8 cellular contexts compared by ENCODE assay signal in genomic region chr2:84958135-84959044, GRCh38. TPM values are rescaled to one million over a fixed set of nuclear protein-coding genes. Genes with fewer than 3 reads are reported as not detected.
DNase-seq lines count a peak whose midpoint lies in the region; ATAC-seq and TF ChIP-seq lines count a peak whose summit lies in the region.
"Had no signal": no experiment of that assay in that cellular context is flagged by ENCODE, and none has a peak within 500 bp of the region (broad histone marks: within the 10 kb centered on the region; RNA-seq: fewer than 3 reads in every experiment).

No MANE protein-coding gene starts in this region.

- no peak overlapping the region for H2AFZ ChIP-seq in GM23338

- H3K27ac Mint-ChIP-seq in GM23338: peak overlapping the region; percentile 99

- H3K36me3 Mint-ChIP-seq in GM23338 (ENCODE audit: low read depth): peaks cover 30% of the 10 kb centered on the region

- 0 out of 2 replicates have a peak, but pooled peaks cover 4% of the 10 kb centered on the region for H4K20me1 ChIP-seq in GM23338 (replicated peaks; ENCODE audit: insufficient read depth)

- TF ChIP-seq CTCF in GM23338 (conservative IDR thresholded peaks at IDR 0.05; ENCODE audit: low read depth in 2 of 2): 0 out of 4 replicates have a peak, but pooled peaks of 1 of the 2 experiments have one; percentile 11

- H3K4me2 ChIP-seq in GM23338: peak overlapping the region; percentile 63

- peaks cover 17% of the 10 kb centered on the region; the same call in 1 of the 2 replicates for H3F3A ChIP-seq in GM23338 (replicated peaks; ENCODE audit: low read depth)

- peak overlapping the region; percentile 30 for H3K4me3 ChIP-seq in GM23338
- H3K4me3 ChIP-seq: tibial artery had no signal

- H3K36me3 ChIP-seq in GM23338 (ENCODE audit: insufficient read depth): no peaks in the 10 kb centered on the region
- H3K36me3 ChIP-seq: tibial artery had no signal

- H3K4me3 Mint-ChIP-seq in GM23338: peak overlapping the region; percentile 54

- no peaks in the 10 kb centered on the region; the same call in 2 of the 3 replicates for H3K9me3 Mint-ChIP-seq in GM23338

- H3K27me3 Mint-ChIP-seq in GM23338 (ENCODE audit: insufficient read depth, low read depth, poor library complexity): peaks cover 27% of the 10 kb centered on the region

- peak; percentile 100 for DNase-seq in GM23338 (ENCODE audit: low spot score)
- peak; percentile 45 for DNase-seq in NCI-H2227 (lab: John Stamatoyannopoulos, UW; ENCODE audit: unreplicated experiment)
- DNase-seq in dermis blood vessel endothelial cell: peak; percentile 94
- DNase-seq in mucosa of gallbladder (ENCODE audit: low spot score): peak; percentile 44
- no peak for DNase-seq in activated gamma-delta T cell treated with Interleukin-2 at 50 U/mL for 16 hours
- no peak for DNase-seq in occipital lobe (lab: John Stamatoyannopoulos, UW)

- H3K4me1 ChIP-seq in GM23338 (ENCODE audit: insufficient read depth): peaks cover 35% of the 10 kb centered on the region

- peak overlapping the region; percentile 100 for H3K27ac ChIP-seq in GM23338 (ENCODE audit: low read depth)
- H3K27ac ChIP-seq: tibial artery had no signal

- peaks cover 19% of the 10 kb centered on the region for H3K79me2 ChIP-seq in GM23338 (replicated peaks; ENCODE audit: insufficient read depth)

- H3K9me2 ChIP-seq in GM23338 (ENCODE audit: insufficient read depth): no peaks in the 10 kb centered on the region; the same call in 1 of the 2 replicates

- H3K27me3 ChIP-seq in GM23338 (ENCODE audit: insufficient read depth): no peaks in the 10 kb centered on the region
- H3K27me3 ChIP-seq: tibial artery had no signal

- ATAC-seq in GM23338: peak; percentile 83
- ATAC-seq in HG03025 (IDR thresholded peaks at IDR 0.05; ENCODE audit: low FRiP score, unreplicated experiment): no peak

- peaks cover 67% of the 10 kb centered on the region for H3K4me1 Mint-ChIP-seq in GM23338

TF ChIP-seq in GM23338, 12 proteins besides CTCF, POLR2A, EP300 and RAD21:
- TF ChIP-seq EZH2phosphoT487 (IDR thresholded peaks at IDR 0.05; ENCODE audit: unreplicated experiment): no peak
- TF ChIP-seq REST (IDR thresholded peaks at IDR 0.05; ENCODE audit: unreplicated experiment): peak; percentile 27
- TF ChIP-seq EZH2 (IDR thresholded peaks at IDR 0.05; ENCODE audit: low read depth, unreplicated experiment): no peak
- peak; percentile 80 for TF ChIP-seq NANOG (IDR thresholded peaks at IDR 0.05; ENCODE audit: borderline replicate concordance)
- 0 out of 2 replicates have a peak, but pooled peaks have one; percentile 41 for TF ChIP-seq ZNF462 (CRISPR knock-in tag; IDR thresholded peaks at IDR 0.05)

RNA-seq across cellular contexts. Expression of gene KCMF1, which starts 12.6 kb away (rescaled TPM):
- total RNA-seq in GM23338 (2014; rRNA removed; shearing (Covaris generic)): 120 and 129 TPM in 2 replicates
- 29.3 and 39.4 TPM in 2 replicates for polyA plus RNA-seq in GM23338 (2016; fragmentation: Nextera tagmentation; extraction: Ambion mirVana)
- 65.9 and 97.5 TPM in 2 replicates for total RNA-seq in dermis blood vessel endothelial cell
- total RNA-seq in mucosa of gallbladder: 60.1 TPM
- total RNA-seq in occipital lobe: 48.8 TPM

RNA-seq across cellular contexts. Expression of gene TMSB10, which starts 52.9 kb away (rescaled TPM):
- total RNA-seq in GM23338 (2014; rRNA removed; shearing (Covaris generic)): 834 and 976 TPM in 2 replicates
- 2,942 and 3,166 TPM in 2 replicates for polyA plus RNA-seq in GM23338 (2016; fragmentation: Nextera tagmentation; extraction: Ambion mirVana)
- total RNA-seq in dermis blood vessel endothelial cell: 6,829 and 7,745 TPM in 2 replicates
- total RNA-seq in mucosa of gallbladder: 999 TPM
- 2,498 TPM for total RNA-seq in occipital lobe

Comparison
In these comparisons a context has a peak if more than half of its experiments do, and no peak if none do; other contexts are left out.
1. DNase-seq: peak in GM23338 (single experiment), NCI-H2227 (single experiment), dermis blood vessel endothelial cell (single experiment) and mucosa of gallbladder (single experiment); none in activated gamma-delta T cell treated with Interleukin-2 at 50 U/mL for 16 hours (single experiment) and occipital lobe (single experiment).